Comparison of ENCODE assay signal across 12 cellular contexts in genomic region chr9:131630206-131630831, GRCh38.
DNase-seq lines count a peak whose midpoint lies in the region; ATAC-seq and TF ChIP-seq lines count a peak whose summit lies in the region.
"Had no signal": no experiment of that assay in that cellular context is flagged by ENCODE, and none has a peak within 500 bp of the region (broad histone marks: within the 10 kb centered on the region; RNA-seq: fewer than 3 reads in every experiment).

No MANE protein-coding gene starts in this region.

- peak overlapping the region; percentile 21 for H3K27ac ChIP-seq in effector memory CD4-positive, alpha-beta T cell (ENCODE audit: insufficient read depth, low read length, poor library complexity, severe bottlenecking)
- H3K27ac ChIP-seq in tibial nerve (peak overlapping the region in 2 of 4 donors; percentile 5 to 53), WERI-Rb-1 (no peak overlapping the region)
- H3K27ac ChIP-seq: C4-2B, cardiac muscle cell, tibial artery had no signal

- H3K27ac Mint-ChIP-seq in activated naive CD4-positive, alpha-beta T cell treated with anti-CD3 and anti-CD28 coated beads, Interleukin-2, amount 50 U/mL, for 72 hours, result peak overlapping the region; percentile 44 to 79
- no peak overlapping the region for H3K27ac Mint-ChIP-seq in chondrocyte (ENCODE audit: unreplicated experiment)

- peak; percentile 24 to 68 for TF ChIP-seq EP300 in tibial nerve (IDR thresholded peaks at IDR 0.05)

- H3K36me3 ChIP-seq in effector memory CD4-positive, alpha-beta T cell (ENCODE audit: control insufficient read depth, insufficient read depth, low read length), result peaks cover 33% of the 10 kb centered on the region
- H3K36me3 ChIP-seq in tibial nerve (peaks cover 0 to 35% (median 7%) of the 10 kb centered on the region in 3 donors), WERI-Rb-1 (peaks cover 25% of the 10 kb centered on the region)
- H3K36me3 ChIP-seq: cardiac muscle cell had no signal

- H3K4me1 Mint-ChIP-seq in chondrocyte (ENCODE audit: low read depth), result peaks cover 12% of the 10 kb centered on the region

- H3K27me3 ChIP-seq in effector memory CD4-positive, alpha-beta T cell (replicated peaks; ENCODE audit: control insufficient read depth, insufficient read depth, low read length, poor library complexity, severe bottlenecking), result no peaks in the 10 kb centered on the region
- H3K27me3 ChIP-seq in tibial nerve (no peaks in the 10 kb centered on the region), WERI-Rb-1 (ENCODE audit: insufficient read depth, low read depth, severe bottlenecking) (no peaks in the 10 kb centered on the region)
- H3K27me3 ChIP-seq: cardiac muscle cell, right lobe of liver, tibial artery had no signal

- H3K9me3 Mint-ChIP-seq in activated naive CD4-positive, alpha-beta T cell treated with anti-CD3 and anti-CD28 coated beads, Interleukin-2, amount 50 U/mL, for 72 hours, result no peaks in the 10 kb centered on the region
- no peaks in the 10 kb centered on the region for H3K9me3 Mint-ChIP-seq in chondrocyte (ENCODE audit: low read depth)

- TF ChIP-seq POLR2A in tibial nerve (IDR thresholded peaks at IDR 0.05), result no peak

- H3K36me3 Mint-ChIP-seq in activated naive CD4-positive, alpha-beta T cell treated with anti-CD3 and anti-CD28 coated beads, Interleukin-2, amount 50 U/mL, for 72 hours, result peaks cover 5 to 19% of the 10 kb centered on the region in 2 donors
- peaks cover 12% of the 10 kb centered on the region for H3K36me3 Mint-ChIP-seq in chondrocyte (ENCODE audit: low read depth)

- ATAC-seq in activated naive CD4-positive, alpha-beta T cell treated with anti-CD3 and anti-CD28 coated beads, Interleukin-2, amount 50 U/mL, for 72 hours, result peak; percentile 18 to 68
- ATAC-seq in HG03039 (IDR thresholded peaks at IDR 0.05; ENCODE audit: unreplicated experiment) (peak; percentile 38), GM21515 (IDR thresholded peaks at IDR 0.05; ENCODE audit: unreplicated experiment) (no peak)

- WGBS in tibial nerve, 2 donors, result 85 to 93% methylated on average over 15 of the region's 15 CpGs

- H3K27me3 Mint-ChIP-seq in chondrocyte (ENCODE audit: low read depth), result no peaks in the 10 kb centered on the region

- DNase-seq in activated naive CD4-positive, alpha-beta T cell treated with anti-CD3 and anti-CD28 coated beads, Interleukin-2, amount 50 U/mL, for 72 hours (ENCODE audit: low spot score in 2 of 2), result no peak
- no peak for DNase-seq in activated naive CD4-positive, alpha-beta T cell (lab: John Stamatoyannopoulos, UW)
- no peak for DNase-seq in effector memory CD4-positive, alpha-beta T cell
- DNase-seq in tibial nerve (ENCODE audit: low spot score in 2 of 2), result no peak
- DNase-seq in WERI-Rb-1, result no peak
- no peak for DNase-seq in chondrocyte (ENCODE audit: low spot score)
- DNase-seq: right lobe of liver, tibial artery had no signal

- no peaks in the 10 kb centered on the region for H3K9me3 ChIP-seq in effector memory CD4-positive, alpha-beta T cell (ENCODE audit: control insufficient read depth, low read length)
- H3K9me3 ChIP-seq in tibial nerve (no peaks in the 10 kb centered on the region), WERI-Rb-1 (ENCODE audit: severe bottlenecking) (no peaks in the 10 kb centered on the region)
- H3K9me3 ChIP-seq: right lobe of liver, tibial artery had no signal

- TF ChIP-seq CTCF in tibial nerve (IDR thresholded peaks at IDR 0.05) (no peak), WERI-Rb-1 (IDR thresholded peaks at IDR 0.05; ENCODE audit: low read depth, low read length) (no peak), chondrocyte (IDR thresholded peaks at IDR 0.05) (no peak)

- peaks cover 16% of the 10 kb centered on the region for H3K4me1 ChIP-seq in effector memory CD4-positive, alpha-beta T cell (ENCODE audit: control insufficient read depth, insufficient read depth, low read length, poor library complexity, severe bottlenecking)
- peaks cover 0 to 6% (median 4%) of the 10 kb centered on the region in 4 donors for H3K4me1 ChIP-seq in tibial nerve

- no peak overlapping the region for H3K4me3 ChIP-seq in effector memory CD4-positive, alpha-beta T cell (ENCODE audit: insufficient read depth, low read depth, low read length, poor library complexity, severe bottlenecking)
- H3K4me3 ChIP-seq in tibial nerve (no peak overlapping the region), WERI-Rb-1 (ENCODE audit: low read depth, low read length) (no peak overlapping the region)
- H3K4me3 ChIP-seq: cardiac muscle cell, right lobe of liver, tibial artery had no signal

- no peak overlapping the region for H3K4me3 Mint-ChIP-seq in chondrocyte (ENCODE audit: unreplicated experiment)
